27 cellular contexts compared by ENCODE assay signal in the genomic region with DNA sequence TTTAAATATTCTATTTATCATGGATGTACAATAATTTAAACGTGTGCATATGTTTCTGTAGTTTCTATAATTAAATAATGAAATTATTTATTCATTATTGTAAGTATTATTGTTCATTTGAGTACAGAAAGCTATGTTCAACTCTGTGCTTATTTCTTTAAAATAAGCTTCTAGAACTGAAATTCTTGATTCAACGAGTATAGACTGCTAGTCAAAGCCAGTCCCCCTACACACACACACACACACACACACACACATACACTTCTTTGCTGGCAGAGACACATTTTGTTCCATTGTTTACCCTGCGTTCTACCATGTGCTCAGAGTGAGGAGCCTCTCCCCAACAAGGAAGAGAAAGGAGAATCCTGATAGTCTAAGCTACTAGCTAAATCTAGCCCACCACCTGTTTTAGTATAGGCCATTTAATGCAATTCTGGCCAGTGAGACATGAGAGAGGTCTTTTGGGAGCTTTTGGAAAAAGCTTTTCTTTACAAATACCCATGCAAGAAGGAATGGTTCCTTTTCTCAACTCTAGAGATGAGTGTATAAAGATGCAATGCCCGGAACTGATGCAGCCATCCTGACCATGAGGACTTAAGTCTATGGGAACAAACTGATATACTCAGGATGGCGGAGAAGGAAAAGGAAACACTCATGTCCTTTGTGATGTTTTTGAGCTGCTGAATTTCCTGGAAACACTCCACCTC.
"Had no signal": no experiment of that assay in that cellular context is flagged by ENCODE, and none has a peak within 500 bp of the region (broad histone marks: within the 10 kb centered on the region; RNA-seq: fewer than 3 reads in every experiment).

No MANE protein-coding gene starts in this region.

- H3K79me2 ChIP-seq: hepatocyte had no signal

- ATAC-seq: esophagus mucosa; foreskin keratinocyte; heart left ventricle; left lobe of liver; natural killer cell; pancreas; sciatic nerve; stimulated activated naive CD8-positive, alpha-beta T cell treated with anti-CD3 and anti-CD28 coated beads, Interleukin-15, amount 100 ng/mL, for 72 hours had no signal

- DNase-seq: dorsolateral prefrontal cortex; effector CD4-positive, alpha-beta T cell; heart left ventricle; kidney; natural killer cell; occipital lobe; pancreas; stimulated activated CD4-positive, alpha-beta T cell treated with anti-CD3 and anti-CD28 coated beads, Interleukin-12 subunit alpha, Interleukin-12 subunit beta, amount 100 ng/mL, for 4 hours; stimulated activated CD4-positive, alpha-beta T cell treated with anti-CD3 and anti-CD28 coated beads, Interleukin-1b, Interleukin-23, amount 100 ng/mL, for 48 hours; stimulated activated CD4-positive, alpha-beta T cell treated with anti-CD3 and anti-CD28 coated beads, Interleukin-4, amount 100 ng/mL, for 1 hour; stimulated activated CD8-positive, alpha-beta memory T cell treated with anti-CD3 and anti-CD28 coated beads, Interleukin-4, amount 100 ng/mL, for 48 hours; stimulated activated naive CD4-positive, alpha-beta T cell; stimulated activated naive CD8-positive, alpha-beta T cell treated with anti-CD3 and anti-CD28 coated beads, Interleukin-15, amount 100 ng/mL, for 72 hours; transverse colon; upper lobe of right lung; uterus had no signal

- H3K36me3 ChIP-seq: gastroesophageal sphincter, heart left ventricle, pancreas, right atrium auricular region, suprapubic skin, transverse colon, upper lobe of right lung, uterus had no signal

- H3K9me3 ChIP-seq: gastroesophageal sphincter, pancreas, right atrium auricular region, suprapubic skin, transverse colon, upper lobe of right lung, uterus had no signal

- H3K4me2 ChIP-seq: hepatocyte had no signal

- FAIRE-seq: pancreas had no signal

- H3K4me3 ChIP-seq: dorsolateral prefrontal cortex, gastroesophageal sphincter, heart left ventricle, hepatocyte, lung, pancreas, right atrium auricular region, smooth muscle cell, suprapubic skin, transverse colon, upper lobe of right lung, uterus had no signal

- H3K4me1 ChIP-seq: foreskin keratinocyte, heart left ventricle, pancreas, right atrium auricular region, suprapubic skin, transverse colon, upper lobe of right lung, uterus had no signal

- H3K27me3 ChIP-seq: gastroesophageal sphincter, heart left ventricle, hepatocyte, pancreas, right atrium auricular region, suprapubic skin, transverse colon, upper lobe of right lung, uterus had no signal

- H3K27ac ChIP-seq: dorsolateral prefrontal cortex, epithelial cell of prostate, foreskin keratinocyte, heart left ventricle, hepatocyte, pancreas, right atrium auricular region, suprapubic skin, transverse colon, upper lobe of right lung, uterus had no signal

- H2AFZ ChIP-seq: hepatocyte had no signal
